Comparison of ENCODE assay signal across 19 cellular contexts in genomic region chr13:83221256-83221655, GRCh38.
DNase-seq lines count a peak whose midpoint lies in the region; ATAC-seq, FAIRE-seq and TF ChIP-seq lines count a peak whose summit lies in the region.
"Had no signal": no experiment of that assay in that cellular context is flagged by ENCODE, and none has a peak within 500 bp of the region (broad histone marks: within the 10 kb centered on the region; RNA-seq: fewer than 3 reads in every experiment).

No MANE protein-coding gene starts in this region.

- H3K4me3 ChIP-seq in MG63 (no peak overlapping the region), adipocyte (ENCODE audit: low read length) (no peak overlapping the region), keratinocyte (ENCODE audit: control insufficient read depth in 2 of 3, extremely low read depth in 1 of 3, insufficient read depth in 2 of 3, low read depth in 1 of 3, low read length in 3 of 3) (no peak overlapping the region), small intestine (ENCODE audit: low read depth in 1 of 2, low read length in 2 of 2) (no peak overlapping the region)
- H3K4me3 ChIP-seq: BLaER1 treated with 17β-estradiol and CSF1 and Interleukin-3, amounts not matched to agents 10 nM and 100 nM; lower lobe of right lung; Peyer's patch; thoracic aorta had no signal

- H2AFZ ChIP-seq in keratinocyte (ENCODE audit: control insufficient read depth, low read length): no peak overlapping the region

- dilution Hi-C loops in keratinocyte (cut with MboI; ENCODE audit: extremely low pct_ligation_motif_present, low sequenced_read_pairs): no loop called here

- no peaks in the 10 kb centered on the region for H3K9me1 ChIP-seq in keratinocyte (ENCODE audit: control insufficient read depth, extremely low read depth, insufficient read depth, low read length)

- H3K27ac ChIP-seq in keratinocyte (ENCODE audit: control insufficient read depth, insufficient read depth, low read length): peak overlapping the region; percentile 54
- no peak overlapping the region for H3K27ac ChIP-seq in small intestine (ENCODE audit: low read depth in 1 of 2, low read length in 1 of 2)
- H3K27ac ChIP-seq: BLaER1 treated with 17β-estradiol and CSF1 and Interleukin-3, amounts not matched to agents 10 nM and 100 nM; lower lobe of right lung; Peyer's patch; thoracic aorta; VCaP had no signal

- H3K4me1 ChIP-seq in adipocyte (ENCODE audit: control insufficient read depth, insufficient read depth, low read length) (peaks cover 49% of the 10 kb centered on the region), keratinocyte (ENCODE audit: control insufficient read depth, extremely low read depth, insufficient read depth, low read length) (peaks cover 12% of the 10 kb centered on the region), small intestine (ENCODE audit: control insufficient read depth in 2 of 2, insufficient read depth in 1 of 2, low read depth in 1 of 2, low read length in 1 of 2) (no peaks in the 10 kb centered on the region)
- H3K4me1 ChIP-seq: BLaER1 treated with 17β-estradiol and CSF1 and Interleukin-3, amounts not matched to agents 10 nM and 100 nM; lower lobe of right lung; Peyer's patch had no signal

- H3K27me3 ChIP-seq in MG63 (no peaks in the 10 kb centered on the region), adipocyte (replicated peaks; ENCODE audit: control insufficient read depth, insufficient read depth, low read length) (no peaks in the 10 kb centered on the region), keratinocyte (ENCODE audit: control insufficient read depth, extremely low read depth, insufficient read depth, low read length) (no peaks in the 10 kb centered on the region), small intestine (ENCODE audit: control insufficient read depth in 2 of 2, insufficient read depth in 2 of 2, low read length in 2 of 2) (no peaks in the 10 kb centered on the region)
- H3K27me3 ChIP-seq: BLaER1 treated with 17β-estradiol and CSF1 and Interleukin-3, amounts not matched to agents 10 nM and 100 nM; Peyer's patch had no signal

- H3K36me3 ChIP-seq in MG63 (peaks cover 15% of the 10 kb centered on the region), adipocyte (ENCODE audit: control insufficient read depth, insufficient read depth, low read length, severe bottlenecking) (no peaks in the 10 kb centered on the region), keratinocyte (ENCODE audit: control insufficient read depth in 2 of 2, extremely low read depth in 1 of 2, insufficient read depth in 2 of 2, low read length in 2 of 2) (no peaks in the 10 kb centered on the region), small intestine (ENCODE audit: control insufficient read depth in 2 of 2, insufficient read depth in 2 of 2, low read length in 2 of 2) (no peaks in the 10 kb centered on the region)
- H3K36me3 ChIP-seq: BLaER1 treated with 17β-estradiol and CSF1 and Interleukin-3, amounts not matched to agents 10 nM and 100 nM; lower lobe of right lung; Peyer's patch; thoracic aorta had no signal

- no peaks in the 10 kb centered on the region for H4K20me1 ChIP-seq in keratinocyte (ENCODE audit: control insufficient read depth, extremely low read depth, insufficient read depth, low read length)
- H4K20me1 ChIP-seq: BLaER1 treated with 17β-estradiol and CSF1 and Interleukin-3, amounts not matched to agents 10 nM and 100 nM had no signal

- WGBS in small intestine, 3 donors: 85 to 97% (median 92%) methylated on average over 1 of the region's 1 CpG

- DNase-seq in H4 (ENCODE audit: low spot score) (peak; percentile 29), MG63 (peak; percentile 6), adipocyte (ENCODE audit: low read depth) (no peak), keratinocyte (ENCODE audit: low read depth, low spot score) (peak; percentile 42), small intestine (no peak), NOMO-1 treated with dmso at 0.1 percent for 144 hours (lab: John Stamatoyannopoulos, UW; ENCODE audit: unreplicated experiment) (no peak)
- DNase-seq: activated CD8-positive, alpha-beta T cell treated with anti-CD3 and anti-CD28 coated beads for 36 hours; activated naive CD8-positive, alpha-beta T cell treated with anti-CD3 and anti-CD28 coated beads for 36 hours; central memory CD4-positive, alpha-beta T cell; DMS53; effector memory CD4-positive, alpha-beta T cell; lower lobe of right lung; natural killer cell; Peyer's patch had no signal

- no peaks in the 10 kb centered on the region for H3K79me2 ChIP-seq in keratinocyte (ENCODE audit: control insufficient read depth, insufficient read depth, low read length)

- FAIRE-seq in keratinocyte (lab: Jason Lieb, UNC) (peak; percentile 51), small intestine (lab: Jason Lieb, UNC) (no peak)
- FAIRE-seq: GM18507 had no signal

- 0 out of 2 replicates have a peak, but pooled peaks cover 2% of the 10 kb centered on the region for H3K9me3 ChIP-seq in MG63
- H3K9me3 ChIP-seq in adipocyte (ENCODE audit: control insufficient read depth, low read length): no peaks in the 10 kb centered on the region
- H3K9me3 ChIP-seq in keratinocyte (ENCODE audit: control insufficient read depth, low read depth, low read length): no peaks in the 10 kb centered on the region
- H3K9me3 ChIP-seq in small intestine (ENCODE audit: control insufficient read depth, low read depth): no peaks in the 10 kb centered on the region
- H3K9me3 ChIP-seq: BLaER1 treated with 17β-estradiol and CSF1 and Interleukin-3, amounts not matched to agents 10 nM and 100 nM; lower lobe of right lung; Peyer's patch; thoracic aorta had no signal

- no peak for TF ChIP-seq CTCF in keratinocyte (optimal IDR thresholded peaks at IDR 0.05 in 1 of 3, IDR thresholded peaks at IDR 0.05 in 1 of 3, conservative IDR thresholded peaks at IDR 0.05 in 1 of 3; ENCODE audit: extremely low read depth in 1 of 3, insufficient read depth in 2 of 3, low read length in 3 of 3)

- peak overlapping the region; percentile 75 for H3K4me2 ChIP-seq in keratinocyte (ENCODE audit: control insufficient read depth, extremely low read depth, insufficient read depth, low read depth, low read length)
- H3K4me2 ChIP-seq: BLaER1 treated with 17β-estradiol and CSF1 and Interleukin-3, amounts not matched to agents 10 nM and 100 nM had no signal

- no peak for ATAC-seq in HG03175 (IDR thresholded peaks at IDR 0.05; ENCODE audit: unreplicated experiment)
- ATAC-seq: activated CD8-positive, alpha-beta T cell treated with anti-CD3 and anti-CD28 coated beads for 36 hours; lower lobe of right lung; natural killer cell had no signal

- H3K9ac ChIP-seq in adipocyte (ENCODE audit: low read length): peak overlapping the region; percentile 66
- H3K9ac ChIP-seq in keratinocyte (ENCODE audit: control insufficient read depth, extremely low read depth, insufficient read depth, low read length): no peak overlapping the region
- H3K9ac ChIP-seq: BLaER1 treated with 17β-estradiol and CSF1 and Interleukin-3, amounts not matched to agents 10 nM and 100 nM had no signal

Comparison
In these comparisons a context has a peak if more than half of its experiments do, and no peak if none do; other contexts are left out.
1. DNase-seq: peak in H4 (single experiment), MG63 (single experiment) and keratinocyte (single experiment); none in adipocyte (single experiment), small intestine (single experiment) and NOMO-1 treated with dmso at 0.1 percent for 144 hours (single experiment).